In genomic region chr11:17526931-17527660, GRCh38 we compare ENCODE assay signal across 15 cellular contexts. TPM values are rescaled to one million over a fixed set of nuclear protein-coding genes. Genes with fewer than 3 reads are reported as not detected.
DNase-seq lines count a peak whose midpoint lies in the region; TF ChIP-seq lines count a peak whose summit lies in the region.
"Had no signal": no experiment of that assay in that cellular context is flagged by ENCODE, and none has a peak within 500 bp of the region (broad histone marks: within the 10 kb centered on the region; RNA-seq: fewer than 3 reads in every experiment).

No MANE protein-coding gene starts in this region.

- H3K27me3 Mint-ChIP-seq in chondrocyte (ENCODE audit: low read depth), result peaks cover 8% of the 10 kb centered on the region
- peaks cover 6% of the 10 kb centered on the region for H3K27me3 Mint-ChIP-seq in endothelial cell (ENCODE audit: unreplicated experiment)

- H3K9me3 ChIP-seq in thyroid gland, result no peaks in the 10 kb centered on the region
- H3K9me3 ChIP-seq: HAP-1 had no signal

- in situ Hi-C loops in Caki2 (cut with HindIII; ENCODE audit: low pct_unique_long_range_greater_than_20kb, low sequenced_read_pairs), result no loop called here

- intact Hi-C loops in thyroid gland (cut with DNase I), result no loop called here

- H3K4me3 ChIP-seq in thyroid gland (replicated peaks in 1 of 3), result no peak overlapping the region
- H3K4me3 ChIP-seq: HAP-1 had no signal

- peaks cover 1% of the 10 kb centered on the region for H3K36me3 Mint-ChIP-seq in chondrocyte (ENCODE audit: low read depth)
- no peaks in the 10 kb centered on the region for H3K36me3 Mint-ChIP-seq in endothelial cell (ENCODE audit: low read depth, unreplicated experiment)
- H3K36me3 Mint-ChIP-seq: IgD-negative memory B cell had no signal

- H3K4me3 Mint-ChIP-seq in chondrocyte (ENCODE audit: unreplicated experiment), result no peak overlapping the region
- H3K4me3 Mint-ChIP-seq in endothelial cell (ENCODE audit: unreplicated experiment), result no peak overlapping the region
- H3K4me3 Mint-ChIP-seq: CD4-positive, alpha-beta T cell had no signal

- no peaks in the 10 kb centered on the region for H3K27me3 ChIP-seq in thyroid gland

- H3K4me1 ChIP-seq in thyroid gland, result peaks cover 0 to 27% of the 10 kb centered on the region in 2 donors
- H3K4me1 ChIP-seq: HAP-1 had no signal

- H3K4me1 Mint-ChIP-seq in chondrocyte (ENCODE audit: low read depth) (peaks cover 34% of the 10 kb centered on the region), endothelial cell (ENCODE audit: unreplicated experiment) (peaks cover 3% of the 10 kb centered on the region)
- H3K4me1 Mint-ChIP-seq: IgD-negative memory B cell had no signal

- H3K27ac ChIP-seq in thyroid gland, result peak overlapping the region in 2 of 3 donors; percentile 34 to 70

- DNase-seq in Caki2 (ENCODE audit: low read depth) (peak; percentile 38), chondrocyte (ENCODE audit: low spot score) (peak; percentile 68), kidney tubule cell (ENCODE audit: low spot score) (peak; percentile 84), thyroid gland (peak; percentile 76 to 84), ecto neural progenitor cell (ENCODE audit: low spot score) (no peak), endothelial cell (ENCODE audit: low spot score) (no peak), Ammon's horn (ENCODE audit: low spot score) (no peak)
- DNase-seq: 8988T; AML-193; CD4-positive, alpha-beta T cell; DMS79; GOT3 had no signal

- no peaks in the 10 kb centered on the region for H3K9me3 Mint-ChIP-seq in chondrocyte (ENCODE audit: low read depth)
- no peaks in the 10 kb centered on the region for H3K9me3 Mint-ChIP-seq in endothelial cell (ENCODE audit: unreplicated experiment)
- H3K9me3 Mint-ChIP-seq: CD4-positive, alpha-beta T cell; IgD-negative memory B cell had no signal

- 54 to 55% methylated on average over 13 to 14 of the region's 20 CpGs for WGBS in thyroid gland, 2 donors

- TF ChIP-seq POLR2A in thyroid gland (IDR thresholded peaks at IDR 0.05), result no peak

- H3K36me3 ChIP-seq in thyroid gland, result no peaks in the 10 kb centered on the region
- H3K36me3 ChIP-seq: HAP-1 had no signal

- no peak for TF ChIP-seq CTCF in chondrocyte (IDR thresholded peaks at IDR 0.05)
- no peak for TF ChIP-seq CTCF in thyroid gland (IDR thresholded peaks at IDR 0.05)
- TF ChIP-seq CTCF in endothelial cell (IDR thresholded peaks at IDR 0.05; ENCODE audit: unreplicated experiment), result no peak

- H3K27ac Mint-ChIP-seq in chondrocyte (ENCODE audit: unreplicated experiment) (no peak overlapping the region), endothelial cell (ENCODE audit: unreplicated experiment) (no peak overlapping the region)
- H3K27ac Mint-ChIP-seq: CD4-positive, alpha-beta T cell had no signal

RNA-seq across cellular contexts. Expression of gene USH1C, which starts 17.1 kb away (rescaled TPM):
- 0.32 and 2.1 TPM in 2 replicates for total RNA-seq in Caki2 (2014; rRNA removed; shearing (Covaris generic); ENCODE audit: low replicate concordance)
- total RNA-seq in chondrocyte, result 0.72 to 0.92 TPM in 2 of 3 replicates, not detected in the other
- 1 to 10 TPM in 3 of 4 donors, not detected in 1; 1.0 to 5.9 (median 3.9) TPM for total RNA-seq in thyroid gland
- 1.4 TPM for total RNA-seq in endothelial cell (ENCODE audit: unreplicated experiment)
- total RNA-seq: CD4-positive, alpha-beta T cell had no signal

RNA-seq across cellular contexts. Expression of gene OTOG, which starts 20.0 kb away (rescaled TPM):
- total RNA-seq in Caki2 (2014; rRNA removed; shearing (Covaris generic); ENCODE audit: low replicate concordance), result not detected in 2 replicates
- 0.08 to 0.82 TPM in 2 of 3 replicates, not detected in the other for total RNA-seq in chondrocyte
- total RNA-seq in thyroid gland, result not detected
- 0.13 TPM for total RNA-seq in endothelial cell (ENCODE audit: unreplicated experiment)
- total RNA-seq: CD4-positive, alpha-beta T cell; HT-29 had no signal

RNA-seq across cellular contexts. Expression of gene ABCC8, which starts 50.5 kb away (rescaled TPM):
- total RNA-seq in Caki2 (2014; rRNA removed; shearing (Covaris generic); ENCODE audit: low replicate concordance), result not detected in 2 replicates
- total RNA-seq in chondrocyte, result not detected in 3 replicates
- 10 to 100 TPM; 10.9 to 19.1 (median 15.1) TPM for total RNA-seq in thyroid gland
- not detected for total RNA-seq in endothelial cell (ENCODE audit: unreplicated experiment)
- total RNA-seq: CD4-positive, alpha-beta T cell had no signal

Comparison
In these comparisons a context has a peak if more than half of its experiments do, and no peak if none do; other contexts are left out.
1. DNase-seq: peak in Caki2 (single experiment), chondrocyte (single experiment), kidney tubule cell (single experiment) and thyroid gland (2 of 2); none in ecto neural progenitor cell (single experiment), endothelial cell (single experiment) and Ammon's horn (single experiment).
2. RNA of gene ABCC8, which starts 50.5 kb away (total RNA-seq): 10.9 to 19.1 TPM in thyroid gland; not detected in Caki2, not detected in chondrocyte and not detected in endothelial cell (single experiment); every median in the first group is over 10 times any median in the second.